In the genomic region with DNA sequence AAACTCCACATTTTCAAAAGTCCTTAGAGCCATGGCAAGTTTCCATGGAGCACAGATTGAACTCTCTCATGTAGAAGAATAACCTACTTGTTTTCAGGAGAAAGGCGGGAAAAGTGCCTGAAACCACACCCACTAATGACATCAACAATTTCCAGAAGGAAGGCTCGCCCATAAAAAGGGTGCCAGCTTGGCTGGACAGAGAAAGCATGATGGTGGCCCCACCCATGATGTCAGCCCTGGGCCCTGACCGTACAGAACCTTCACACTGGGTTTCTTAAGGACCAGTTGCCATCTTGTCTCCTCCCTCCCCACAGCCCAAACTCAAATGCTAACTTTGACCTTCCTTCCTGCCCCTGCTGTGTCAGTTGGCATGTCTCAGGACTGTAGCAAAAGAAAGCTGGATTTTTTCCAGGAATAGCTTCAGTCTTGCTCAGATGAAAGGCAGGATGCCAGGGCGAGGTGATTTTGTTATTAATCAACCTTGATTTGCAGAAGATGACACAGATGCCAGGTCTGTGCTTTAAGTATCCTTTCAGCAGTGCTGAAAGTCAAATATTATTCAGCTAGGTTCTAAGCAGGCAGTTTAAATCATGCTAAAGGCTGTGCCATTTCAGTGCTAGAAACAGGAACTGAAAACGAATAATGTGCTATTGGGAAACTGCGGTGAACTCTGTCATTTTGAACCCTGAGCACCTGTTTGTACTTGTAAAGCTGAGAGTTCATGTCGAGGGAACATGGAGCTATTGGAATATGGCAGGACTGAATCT, we compare ENCODE assay signal across 1 cellular context.
TF ChIP-seq lines count a peak whose summit lies in the region.

No MANE protein-coding gene starts in this region.

TF ChIP-seq in GM12878, 131 proteins besides CTCF, POLR2A, EP300 and RAD21 (continued from another document and continues in another):
- TF ChIP-seq, protein P1, sequence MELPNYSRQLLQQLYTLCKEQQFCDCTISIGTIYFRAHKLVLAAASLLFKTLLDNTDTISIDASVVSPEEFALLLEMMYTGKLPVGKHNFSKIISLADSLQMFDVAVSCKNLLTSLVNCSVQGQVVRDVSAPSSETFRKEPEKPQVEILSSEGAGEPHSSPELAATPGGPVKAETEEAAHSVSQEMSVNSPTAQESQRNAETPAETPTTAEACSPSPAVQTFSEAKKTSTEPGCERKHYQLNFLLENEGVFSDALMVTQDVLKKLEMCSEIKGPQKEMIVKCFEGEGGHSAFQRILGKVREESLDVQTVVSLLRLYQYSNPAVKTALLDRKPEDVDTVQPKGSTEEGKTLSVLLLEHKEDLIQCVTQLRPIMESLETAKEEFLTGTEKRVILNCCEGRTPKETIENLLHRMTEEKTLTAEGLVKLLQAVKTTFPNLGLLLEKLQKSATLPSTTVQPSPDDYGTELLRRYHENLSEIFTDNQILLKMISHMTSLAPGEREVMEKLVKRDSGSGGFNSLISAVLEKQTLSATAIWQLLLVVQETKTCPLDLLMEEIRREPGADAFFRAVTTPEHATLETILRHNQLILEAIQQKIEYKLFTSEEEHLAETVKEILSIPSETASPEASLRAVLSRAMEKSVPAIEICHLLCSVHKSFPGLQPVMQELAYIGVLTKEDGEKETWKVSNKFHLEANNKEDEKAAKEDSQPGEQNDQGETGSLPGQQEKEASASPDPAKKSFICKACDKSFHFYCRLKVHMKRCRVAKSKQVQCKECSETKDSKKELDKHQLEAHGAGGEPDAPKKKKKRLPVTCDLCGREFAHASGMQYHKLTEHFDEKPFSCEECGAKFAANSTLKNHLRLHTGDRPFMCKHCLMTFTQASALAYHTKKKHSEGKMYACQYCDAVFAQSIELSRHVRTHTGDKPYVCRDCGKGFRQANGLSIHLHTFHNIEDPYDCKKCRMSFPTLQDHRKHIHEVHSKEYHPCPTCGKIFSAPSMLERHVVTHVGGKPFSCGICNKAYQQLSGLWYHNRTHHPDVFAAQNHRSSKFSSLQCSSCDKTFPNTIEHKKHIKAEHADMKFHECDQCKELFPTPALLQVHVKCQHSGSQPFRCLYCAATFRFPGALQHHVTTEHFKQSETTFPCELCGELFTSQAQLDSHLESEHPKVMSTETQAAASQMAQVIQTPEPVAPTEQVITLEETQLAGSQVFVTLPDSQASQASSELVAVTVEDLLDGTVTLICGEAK (IDR thresholded peaks at IDR 0.05; ENCODE audit: borderline replicate concordance): no peak
- TF ChIP-seq MLLT1 (IDR thresholded peaks at IDR 0.05): peak; percentile 57; the same call in 1 of the 2 replicates
- no peak for TF ChIP-seq STAT1 (conservative IDR thresholded peaks at IDR 0.05)
- no peak for TF ChIP-seq YBX1 (IDR thresholded peaks at IDR 0.05)
- peak; percentile 95 for TF ChIP-seq CREM (IDR thresholded peaks at IDR 0.05; ENCODE audit: low read depth)
- TF ChIP-seq TARDBP (IDR thresholded peaks at IDR 0.05; ENCODE audit: borderline replicate concordance): no peak
- peak; percentile 85 for TF ChIP-seq GATAD2B (conservative IDR thresholded peaks at IDR 0.05; ENCODE audit: low read depth)
- TF ChIP-seq BCL11A (IDR thresholded peaks at IDR 0.05; ENCODE audit: low read depth, low read length): peak; percentile 99
- TF ChIP-seq ATF7 (IDR thresholded peaks at IDR 0.05; ENCODE audit: low read depth): peak; percentile 88
- TF ChIP-seq ZNF622 (IDR thresholded peaks at IDR 0.05): no peak
- peak; percentile 71 for TF ChIP-seq ZNF24 (IDR thresholded peaks at IDR 0.05)
- peak; percentile 93; the same call in 1 of the 2 replicates for TF ChIP-seq CBX5 (IDR thresholded peaks at IDR 0.05; ENCODE audit: low read depth)
- TF ChIP-seq MYB (IDR thresholded peaks at IDR 0.05; ENCODE audit: borderline replicate concordance, low read depth, low read length): 0 out of 2 replicates have a peak, but pooled peaks have one; percentile 46
- TF ChIP-seq JUNB (IDR thresholded peaks at IDR 0.05): peak; percentile 92
- TF ChIP-seq, protein P2, sequence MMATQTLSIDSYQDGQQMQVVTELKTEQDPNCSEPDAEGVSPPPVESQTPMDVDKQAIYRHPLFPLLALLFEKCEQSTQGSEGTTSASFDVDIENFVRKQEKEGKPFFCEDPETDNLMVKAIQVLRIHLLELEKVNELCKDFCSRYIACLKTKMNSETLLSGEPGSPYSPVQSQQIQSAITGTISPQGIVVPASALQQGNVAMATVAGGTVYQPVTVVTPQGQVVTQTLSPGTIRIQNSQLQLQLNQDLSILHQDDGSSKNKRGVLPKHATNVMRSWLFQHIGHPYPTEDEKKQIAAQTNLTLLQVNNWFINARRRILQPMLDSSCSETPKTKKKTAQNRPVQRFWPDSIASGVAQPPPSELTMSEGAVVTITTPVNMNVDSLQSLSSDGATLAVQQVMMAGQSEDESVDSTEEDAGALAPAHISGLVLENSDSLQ (IDR thresholded peaks at IDR 0.05): peak; percentile 74
- TF ChIP-seq, protein P3, sequence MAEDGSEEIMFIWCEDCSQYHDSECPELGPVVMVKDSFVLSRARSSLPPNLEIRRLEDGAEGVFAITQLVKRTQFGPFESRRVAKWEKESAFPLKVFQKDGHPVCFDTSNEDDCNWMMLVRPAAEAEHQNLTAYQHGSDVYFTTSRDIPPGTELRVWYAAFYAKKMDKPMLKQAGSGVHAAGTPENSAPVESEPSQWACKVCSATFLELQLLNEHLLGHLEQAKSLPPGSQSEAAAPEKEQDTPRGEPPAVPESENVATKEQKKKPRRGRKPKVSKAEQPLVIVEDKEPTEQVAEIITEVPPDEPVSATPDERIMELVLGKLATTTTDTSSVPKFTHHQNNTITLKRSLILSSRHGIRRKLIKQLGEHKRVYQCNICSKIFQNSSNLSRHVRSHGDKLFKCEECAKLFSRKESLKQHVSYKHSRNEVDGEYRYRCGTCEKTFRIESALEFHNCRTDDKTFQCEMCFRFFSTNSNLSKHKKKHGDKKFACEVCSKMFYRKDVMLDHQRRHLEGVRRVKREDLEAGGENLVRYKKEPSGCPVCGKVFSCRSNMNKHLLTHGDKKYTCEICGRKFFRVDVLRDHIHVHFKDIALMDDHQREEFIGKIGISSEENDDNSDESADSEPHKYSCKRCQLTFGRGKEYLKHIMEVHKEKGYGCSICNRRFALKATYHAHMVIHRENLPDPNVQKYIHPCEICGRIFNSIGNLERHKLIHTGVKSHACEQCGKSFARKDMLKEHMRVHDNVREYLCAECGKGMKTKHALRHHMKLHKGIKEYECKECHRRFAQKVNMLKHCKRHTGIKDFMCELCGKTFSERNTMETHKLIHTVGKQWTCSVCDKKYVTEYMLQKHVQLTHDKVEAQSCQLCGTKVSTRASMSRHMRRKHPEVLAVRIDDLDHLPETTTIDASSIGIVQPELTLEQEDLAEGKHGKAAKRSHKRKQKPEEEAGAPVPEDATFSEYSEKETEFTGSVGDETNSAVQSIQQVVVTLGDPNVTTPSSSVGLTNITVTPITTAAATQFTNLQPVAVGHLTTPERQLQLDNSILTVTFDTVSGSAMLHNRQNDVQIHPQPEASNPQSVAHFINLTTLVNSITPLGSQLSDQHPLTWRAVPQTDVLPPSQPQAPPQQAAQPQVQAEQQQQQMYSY (CRISPR knock-in tag; IDR thresholded peaks at IDR 0.05): no peak
- TF ChIP-seq SP1 (IDR thresholded peaks at IDR 0.05; ENCODE audit: low read depth, low read length): peak; percentile 82
- TF ChIP-seq KAT2A (conservative IDR thresholded peaks at IDR 0.05; ENCODE audit: control insufficient read depth, low read depth, low read length): no peak
- peak; percentile 93 for TF ChIP-seq CBFB (IDR thresholded peaks at IDR 0.05; ENCODE audit: low read depth)
- TF ChIP-seq E2F4 (IDR thresholded peaks at IDR 0.05; ENCODE audit: low read depth, low read length): no peak
- TF ChIP-seq CREB1 (IDR thresholded peaks at IDR 0.05; ENCODE audit: low read depth): peak; percentile 46
- no peak; the same call in 1 of the 2 replicates for TF ChIP-seq LARP7 (IDR thresholded peaks at IDR 0.05)
- peak; percentile 67; the same call in 1 of the 2 replicates for TF ChIP-seq TCF7 (IDR thresholded peaks at IDR 0.05; ENCODE audit: borderline replicate concordance)
- peak; percentile 85 for TF ChIP-seq MEF2B (IDR thresholded peaks at IDR 0.05; ENCODE audit: partially characterized antibody, poor library complexity, severe bottlenecking)
- no peak for TF ChIP-seq FOS (IDR thresholded peaks at IDR 0.05; ENCODE audit: borderline replicate concordance, extremely low read depth, insufficient read length)
- 0 out of 2 replicates have a peak, but pooled peaks have one; percentile 89 for TF ChIP-seq STAT3 (IDR thresholded peaks at IDR 0.05; ENCODE audit: low read depth, low read length)
- no peak for TF ChIP-seq HCFC1 (IDR thresholded peaks at IDR 0.05; ENCODE audit: low read length)
- TF ChIP-seq PAX5 (IDR thresholded peaks at IDR 0.05; ENCODE audit: borderline replicate concordance, low read depth, low read length): peak; percentile 92
- no peak for TF ChIP-seq RFX5 (IDR thresholded peaks at IDR 0.05; ENCODE audit: low read depth, low read length)
- TF ChIP-seq BRCA1 (IDR thresholded peaks at IDR 0.05; ENCODE audit: low read depth, low read length): no peak
- TF ChIP-seq, protein P4, sequence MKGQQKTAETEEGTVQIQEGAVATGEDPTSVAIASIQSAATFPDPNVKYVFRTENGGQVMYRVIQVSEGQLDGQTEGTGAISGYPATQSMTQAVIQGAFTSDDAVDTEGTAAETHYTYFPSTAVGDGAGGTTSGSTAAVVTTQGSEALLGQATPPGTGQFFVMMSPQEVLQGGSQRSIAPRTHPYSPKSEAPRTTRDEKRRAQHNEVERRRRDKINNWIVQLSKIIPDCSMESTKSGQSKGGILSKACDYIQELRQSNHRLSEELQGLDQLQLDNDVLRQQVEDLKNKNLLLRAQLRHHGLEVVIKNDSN (IDR thresholded peaks at IDR 0.05; ENCODE audit: borderline replicate concordance, extremely low read length, insufficient read depth, low read depth, low read length): no peak
- no peak for TF ChIP-seq ZBTB33 (IDR thresholded peaks at IDR 0.05)
- peak; percentile 82; the same call in 1 of the 2 replicates for TF ChIP-seq TBL1XR1 (IDR thresholded peaks at IDR 0.05; ENCODE audit: low read depth, low read length)
- TF ChIP-seq NRF1 (conservative IDR thresholded peaks at IDR 0.05; ENCODE audit: low read depth, low read length): no peak
- TF ChIP-seq HSF1 (IDR thresholded peaks at IDR 0.05; ENCODE audit: low read depth, low read length): no peak
- TF ChIP-seq HDGF (IDR thresholded peaks at IDR 0.05): no peak
- TF ChIP-seq ATF2 (IDR thresholded peaks at IDR 0.05; ENCODE audit: low read length): peak; percentile 96
- TF ChIP-seq SREBF2 (IDR thresholded peaks at IDR 0.05; ENCODE audit: low read length): no peak
- TF ChIP-seq SIX5 (IDR thresholded peaks at IDR 0.05; ENCODE audit: low read depth, low read length, severe bottlenecking): no peak
- 0 out of 2 replicates have a peak, but pooled peaks have one; percentile 39 for TF ChIP-seq ZSCAN29 (IDR thresholded peaks at IDR 0.05)
- TF ChIP-seq PAX8 (IDR thresholded peaks at IDR 0.05): no peak
